ENCODE assay signal across 1 cellular context in genomic region chr17:76726231-76726765, GRCh38.
TF ChIP-seq lines count a peak whose summit lies in the region.

JMJD6 (minus strand) TSS chr17:76726606; CDS start chr17:76726475, 131 bp downstream.

TF ChIP-seq in HepG2, 621 proteins besides CTCF, POLR2A, EP300 and RAD21 (continued from another document and continues in another):
- peak; percentile 62 for TF ChIP-seq SIN3A (IDR thresholded peaks at IDR 0.05; ENCODE audit: borderline replicate concordance, low read depth, low read length)
- no peak; the same call in 1 of the 2 replicates for TF ChIP-seq AKAP8 (CRISPR knock-in tag; IDR thresholded peaks at IDR 0.05)
- peak; percentile 56 for TF ChIP-seq THRA (CRISPR knock-in tag; IDR thresholded peaks at IDR 0.05; ENCODE audit: borderline replicate concordance)
- no peak; the same call in 1 of the 2 replicates for TF ChIP-seq NCOA2 (CRISPR knock-in tag; IDR thresholded peaks at IDR 0.05)
- no peak; the same call in none of the 2 replicates for TF ChIP-seq HIC2 (CRISPR knock-in tag; IDR thresholded peaks at IDR 0.05; ENCODE audit: low read depth)
- TF ChIP-seq IRX3 (CRISPR knock-in tag; IDR thresholded peaks at IDR 0.05; ENCODE audit: borderline replicate concordance, low read depth), result 0 out of 2 replicates have a peak, but pooled peaks have one; percentile 32
- no peak for TF ChIP-seq ZNF839 (CRISPR knock-in tag; IDR thresholded peaks at IDR 0.05; ENCODE audit: borderline replicate concordance)
- TF ChIP-seq HNRNPK (IDR thresholded peaks at IDR 0.05; ENCODE audit: low read depth, low read length, poor library complexity, severe bottlenecking), result peak; percentile 70
- 0 out of 2 replicates have a peak, but pooled peaks have one; percentile 27 for TF ChIP-seq E2F2 (CRISPR knock-in tag; IDR thresholded peaks at IDR 0.05; ENCODE audit: borderline replicate concordance)
- TF ChIP-seq FOXJ3 (CRISPR knock-in tag; IDR thresholded peaks at IDR 0.05; ENCODE audit: borderline replicate concordance), result no peak
- TF ChIP-seq ZNF20 (CRISPR knock-in tag; IDR thresholded peaks at IDR 0.05), result no peak
- peak; percentile 39 for TF ChIP-seq HCFC1 (IDR thresholded peaks at IDR 0.05; ENCODE audit: low read depth, low read length)
- TF ChIP-seq ZNF430 (CRISPR knock-in tag; IDR thresholded peaks at IDR 0.05), result peak; percentile 83
- TF ChIP-seq SP140L (CRISPR knock-in tag; IDR thresholded peaks at IDR 0.05; ENCODE audit: borderline replicate concordance), result no peak
- TF ChIP-seq RFX1 (IDR thresholded peaks at IDR 0.05), result no peak
- no peak for TF ChIP-seq ZNF274 (CRISPR knock-in tag; IDR thresholded peaks at IDR 0.05)
- TF ChIP-seq MZF1 (CRISPR knock-in tag; IDR thresholded peaks at IDR 0.05; ENCODE audit: borderline replicate concordance), result no peak
- peak; percentile 5; the same call in 1 of the 2 replicates for TF ChIP-seq KDM6A (CRISPR knock-in tag; IDR thresholded peaks at IDR 0.05; ENCODE audit: low read depth)
- TF ChIP-seq HOXA3 (CRISPR knock-in tag; IDR thresholded peaks at IDR 0.05), result peak; percentile 91
- no peak for TF ChIP-seq ZFP41 (CRISPR knock-in tag; IDR thresholded peaks at IDR 0.05; ENCODE audit: borderline replicate concordance)
- TF ChIP-seq SYNCRIP (IDR thresholded peaks at IDR 0.05; ENCODE audit: insufficient read depth, low read depth, low read length), result no peak
- TF ChIP-seq THAP11 (CRISPR knock-in tag; IDR thresholded peaks at IDR 0.05), result peak; percentile 85
- peak; percentile 35 for TF ChIP-seq MEIS2 (CRISPR knock-in tag; IDR thresholded peaks at IDR 0.05)
- peak; percentile 33; the same call in 1 of the 2 replicates for TF ChIP-seq MAZ (IDR thresholded peaks at IDR 0.05; ENCODE audit: borderline replicate concordance, low read depth, low read length)
- peak; percentile 84 for TF ChIP-seq MAZ (CRISPR knock-in tag; IDR thresholded peaks at IDR 0.05; ENCODE audit: low read depth)
- TF ChIP-seq AGO1 (IDR thresholded peaks at IDR 0.05; ENCODE audit: low read depth, low read length, poor library complexity, severe bottlenecking), result peak; percentile 69
- 0 out of 2 replicates have a peak, but pooled peaks have one; percentile 48 for TF ChIP-seq PRDM10 (CRISPR knock-in tag; IDR thresholded peaks at IDR 0.05; ENCODE audit: low read depth)
- peak; percentile 84 for TF ChIP-seq CHD2 (IDR thresholded peaks at IDR 0.05; ENCODE audit: low read depth, low read length)
- no peak for TF ChIP-seq FOSL2 (CRISPR knock-in tag; IDR thresholded peaks at IDR 0.05)
- peak; percentile 46; the same call in 1 of the 2 replicates for TF ChIP-seq SALL1 (CRISPR knock-in tag; IDR thresholded peaks at IDR 0.05)
- peak; percentile 29; the same call in 1 of the 2 replicates for TF ChIP-seq KDM4B (CRISPR knock-in tag; IDR thresholded peaks at IDR 0.05)
- no peak for TF ChIP-seq ATAD3A (CRISPR knock-in tag; IDR thresholded peaks at IDR 0.05)
- peak; percentile 78 for TF ChIP-seq ZNF564 (CRISPR knock-in tag; IDR thresholded peaks at IDR 0.05)
- TF ChIP-seq ZNF530 (CRISPR knock-in tag; IDR thresholded peaks at IDR 0.05; ENCODE audit: low read depth), result 0 out of 2 replicates have a peak, but pooled peaks have one; percentile 51
- no peak for TF ChIP-seq CREB3 (CRISPR knock-in tag; IDR thresholded peaks at IDR 0.05)
- peak; percentile 95 for TF ChIP-seq DRAP1 (CRISPR knock-in tag; IDR thresholded peaks at IDR 0.05)
- TF ChIP-seq CREM (IDR thresholded peaks at IDR 0.05), result peak; percentile 90
- TF ChIP-seq CREM (CRISPR knock-in tag; IDR thresholded peaks at IDR 0.05), result no peak; the same call in 1 of the 2 replicates
- TF ChIP-seq ZBTB1 (CRISPR knock-in tag; IDR thresholded peaks at IDR 0.05; ENCODE audit: borderline replicate concordance), result no peak
- no peak for TF ChIP-seq ZNF468 (CRISPR knock-in tag; IDR thresholded peaks at IDR 0.05)
- TF ChIP-seq MXD3 (CRISPR knock-in tag; IDR thresholded peaks at IDR 0.05), result peak; percentile 51; the same call in 1 of the 2 replicates
- TF ChIP-seq NRL (CRISPR knock-in tag; IDR thresholded peaks at IDR 0.05; ENCODE audit: borderline replicate concordance), result 0 out of 2 replicates have a peak, but pooled peaks have one; percentile 76
- TF ChIP-seq CHD4 (IDR thresholded peaks at IDR 0.05; ENCODE audit: borderline replicate concordance, low read length), result no peak
- TF ChIP-seq PHF5A (CRISPR knock-in tag; IDR thresholded peaks at IDR 0.05; ENCODE audit: low read depth, unreplicated experiment), result peak; percentile 72
- TF ChIP-seq KLF6 (CRISPR knock-in tag; IDR thresholded peaks at IDR 0.05), result peak; percentile 91
- TF ChIP-seq RARA (CRISPR knock-in tag; IDR thresholded peaks at IDR 0.05), result peak; percentile 14; the same call in 1 of the 2 replicates
- TF ChIP-seq NCOR1 (IDR thresholded peaks at IDR 0.05; ENCODE audit: borderline replicate concordance, low read length), result no peak
- TF ChIP-seq ZKSCAN5 (CRISPR knock-in tag; IDR thresholded peaks at IDR 0.05), result 0 out of 2 replicates have a peak, but pooled peaks have one; percentile 43
- TF ChIP-seq NFAT5 (CRISPR knock-in tag; IDR thresholded peaks at IDR 0.05), result no peak
